ENCODE assay signal across 2 cellular contexts in the genomic region with DNA sequence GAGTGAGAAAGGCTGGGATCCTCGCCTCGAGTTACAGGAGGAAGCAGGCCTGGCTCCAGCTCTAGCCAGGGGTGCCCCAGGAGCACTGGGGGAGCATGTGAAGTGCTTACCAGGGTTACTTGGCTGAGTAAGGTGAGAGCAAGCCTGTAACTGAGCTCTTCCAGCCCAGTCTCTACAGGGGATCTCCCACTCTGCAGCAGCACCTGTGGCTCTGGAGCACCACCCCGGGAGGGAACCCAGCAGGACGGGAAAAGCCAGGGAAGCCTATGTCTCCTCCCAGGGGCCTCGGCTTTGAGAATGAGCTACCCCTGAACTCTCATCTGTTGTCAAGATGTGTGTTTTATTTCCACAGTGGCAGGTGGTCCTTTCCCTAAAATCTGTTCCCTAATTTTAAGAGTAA.
TF ChIP-seq lines count a peak whose summit lies in the region.

No MANE protein-coding gene starts in this region.

TF ChIP-seq in IMR-90, 13 proteins besides CTCF, POLR2A, EP300 and RAD21:
- TF ChIP-seq BHLHE40 (IDR thresholded peaks at IDR 0.05; ENCODE audit: low read depth, low read length), result no peak
- no peak for TF ChIP-seq MAZ (IDR thresholded peaks at IDR 0.05; ENCODE audit: borderline replicate concordance, low read depth, low read length)
- no peak for TF ChIP-seq RFX5 (IDR thresholded peaks at IDR 0.05; ENCODE audit: low read depth, low read length)
- TF ChIP-seq CHD1 (IDR thresholded peaks at IDR 0.05; ENCODE audit: low read depth, low read length), result no peak
- TF ChIP-seq RCOR1 (IDR thresholded peaks at IDR 0.05; ENCODE audit: insufficient replicate concordance, low read length), result no peak
- TF ChIP-seq USF2 (IDR thresholded peaks at IDR 0.05; ENCODE audit: low read depth, low read length), result no peak
- TF ChIP-seq FOS (IDR thresholded peaks at IDR 0.05; ENCODE audit: low read depth, low read length), result no peak
- no peak for TF ChIP-seq NFE2L2 (IDR thresholded peaks at IDR 0.05; ENCODE audit: low read depth, low read length)
- no peak for TF ChIP-seq SMC3 (IDR thresholded peaks at IDR 0.05; ENCODE audit: low read depth, low read length)
- TF ChIP-seq MXI1 (IDR thresholded peaks at IDR 0.05; ENCODE audit: borderline replicate concordance, low read depth, low read length), result no peak
- no peak for TF ChIP-seq ELK1 (IDR thresholded peaks at IDR 0.05; ENCODE audit: borderline replicate concordance, low read depth, low read length)
- no peak for TF ChIP-seq MAFK (IDR thresholded peaks at IDR 0.05; ENCODE audit: low read depth, low read length)
- TF ChIP-seq CEBPB (IDR thresholded peaks at IDR 0.05; ENCODE audit: low read depth, low read length), result no peak

TF ChIP-seq in H1, 55 proteins besides CTCF, POLR2A, EP300 and RAD21:
- TF ChIP-seq SIN3A (conservative IDR thresholded peaks at IDR 0.05 in 1 of 2, IDR thresholded peaks at IDR 0.05 in 1 of 2; ENCODE audit: low read depth in 1 of 2, low read length in 2 of 2), result no peak
- no peak for TF ChIP-seq E2F6 (IDR thresholded peaks at IDR 0.05)
- TF ChIP-seq JUND (IDR thresholded peaks at IDR 0.05; ENCODE audit: low read length), result no peak
- TF ChIP-seq POU5F1 (IDR thresholded peaks at IDR 0.05; ENCODE audit: low read depth, low read length), result no peak
- no peak for TF ChIP-seq RBBP5 (IDR thresholded peaks at IDR 0.05; ENCODE audit: borderline replicate concordance, low read depth, low read length)
- no peak for TF ChIP-seq MAFK (IDR thresholded peaks at IDR 0.05; ENCODE audit: low read depth, low read length)
- TF ChIP-seq KDM4A (IDR thresholded peaks at IDR 0.05; ENCODE audit: low read depth, low read length, severe bottlenecking), result no peak
- no peak for TF ChIP-seq CBX5 (IDR thresholded peaks at IDR 0.05; ENCODE audit: low read depth, low read length)
- TF ChIP-seq, protein P1, sequence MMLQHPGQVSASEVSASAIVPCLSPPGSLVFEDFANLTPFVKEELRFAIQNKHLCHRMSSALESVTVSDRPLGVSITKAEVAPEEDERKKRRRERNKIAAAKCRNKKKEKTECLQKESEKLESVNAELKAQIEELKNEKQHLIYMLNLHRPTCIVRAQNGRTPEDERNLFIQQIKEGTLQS (IDR thresholded peaks at IDR 0.05; ENCODE audit: insufficient read depth, low read depth, low read length), result no peak
- no peak for TF ChIP-seq ASH2L (IDR thresholded peaks at IDR 0.05; ENCODE audit: low read length)
- no peak for TF ChIP-seq KDM5A (IDR thresholded peaks at IDR 0.05; ENCODE audit: low read length)
- no peak for TF ChIP-seq GABPA (IDR thresholded peaks at IDR 0.05; ENCODE audit: borderline replicate concordance, insufficient read depth, low read length)
